In genomic region chr1:10033359-10033845, GRCh38 we compare ENCODE assay signal across 8 cellular contexts. TPM values are rescaled to one million over a fixed set of nuclear protein-coding genes. Genes with fewer than 3 reads are reported as not detected.
DNase-seq lines count a peak whose midpoint lies in the region; ATAC-seq and TF ChIP-seq lines count a peak whose summit lies in the region.

No MANE protein-coding gene starts in this region.

- H3K27me3 ChIP-seq in CD8-positive, alpha-beta memory T cell (ENCODE audit: insufficient read depth, low read length, poor library complexity, severe bottlenecking): no peaks in the 10 kb centered on the region
- H3K27me3 ChIP-seq in SJSA1 (replicated peaks): no peaks in the 10 kb centered on the region
- H3K27me3 ChIP-seq in upper lobe of right lung: no peaks in the 10 kb centered on the region

- no peaks in the 10 kb centered on the region for H3K36me3 ChIP-seq in CD8-positive, alpha-beta memory T cell (ENCODE audit: insufficient read depth, low read length)
- H3K36me3 ChIP-seq in SJSA1 (peaks cover 16% of the 10 kb centered on the region), upper lobe of right lung (peaks cover 8% of the 10 kb centered on the region)

- H3K4me3 ChIP-seq in CD8-positive, alpha-beta memory T cell (ENCODE audit: low read length): peak overlapping the region; percentile 97
- peak overlapping the region; percentile 67 for H3K4me3 ChIP-seq in SJSA1
- H3K4me3 ChIP-seq in upper lobe of right lung: peak overlapping the region; percentile 99

- H3K27ac Mint-ChIP-seq in CD8-positive, alpha-beta memory T cell: peak overlapping the region; percentile 87 to 99 (median 95)
- peak overlapping the region; percentile 97 for H3K27ac Mint-ChIP-seq in effector memory CD8-positive, alpha-beta T cell

- H3K4me1 Mint-ChIP-seq in CD8-positive, alpha-beta memory T cell: peaks cover 23 to 33% (median 30%) of the 10 kb centered on the region in 3 donors
- peaks cover 16 to 27% of the 10 kb centered on the region in 2 donors for H3K4me1 Mint-ChIP-seq in effector memory CD8-positive, alpha-beta T cell (ENCODE audit: low read depth in 2 of 2)

- peak; percentile 6 for ATAC-seq in GM18868 (IDR thresholded peaks at IDR 0.05; ENCODE audit: unreplicated experiment)
- peak; percentile 4 for ATAC-seq in HG03280 (IDR thresholded peaks at IDR 0.05; ENCODE audit: unreplicated experiment)
- peak; percentile 31 for ATAC-seq in effector memory CD8-positive, alpha-beta T cell (replicated peaks)
- peak; percentile 31 for ATAC-seq in upper lobe of right lung

- H3K4me3 Mint-ChIP-seq in CD8-positive, alpha-beta memory T cell: peak overlapping the region; percentile 94 to 99 (median 95)
- peak overlapping the region; percentile 92 to 95 for H3K4me3 Mint-ChIP-seq in effector memory CD8-positive, alpha-beta T cell

- no peak for DNase-seq in CD8-positive, alpha-beta memory T cell
- DNase-seq in SJSA1 (ENCODE audit: low read depth in 1 of 2, low spot score in 2 of 2) (peak in 1 of 2 experiments; percentile 46), mucosa of gallbladder (ENCODE audit: low spot score) (peak; percentile 10), upper lobe of right lung (no peak), amniotic stem cell (lab: John Stamatoyannopoulos, UW) (no peak)
- DNase-seq in effector memory CD8-positive, alpha-beta T cell: no peak

- POLR2A ChIA-PET in CD8-positive, alpha-beta memory T cell (lab: Charles Lee): interaction anchor here (0.6 kb wide), 1 partner anchor 1878 kb away, joined by 3 read pairs; no protein-coding TSS in a partner anchor

- H3K36me3 Mint-ChIP-seq in CD8-positive, alpha-beta memory T cell: peaks cover 0 to 22% (median 0%) of the 10 kb centered on the region in 3 donors
- H3K36me3 Mint-ChIP-seq in effector memory CD8-positive, alpha-beta T cell (ENCODE audit: insufficient read depth): peaks cover 37% of the 10 kb centered on the region

- H3K27me3 Mint-ChIP-seq in CD8-positive, alpha-beta memory T cell: no peaks in the 10 kb centered on the region
- H3K27me3 Mint-ChIP-seq in effector memory CD8-positive, alpha-beta T cell: no peaks in the 10 kb centered on the region

- CTCF ChIA-PET in CD8-positive, alpha-beta memory T cell (lab: Charles Lee): interaction anchor here (0.7 to 0.8 kb wide), 2 partner anchors 84 to 123 kb away, joined by 3 read pairs; partner anchors contain the start of gene CTNNBIP1

- no peaks in the 10 kb centered on the region for H3K9me3 Mint-ChIP-seq in CD8-positive, alpha-beta memory T cell
- no peaks in the 10 kb centered on the region for H3K9me3 Mint-ChIP-seq in effector memory CD8-positive, alpha-beta T cell

- H3K9me3 ChIP-seq in CD8-positive, alpha-beta memory T cell (ENCODE audit: low read length): no peaks in the 10 kb centered on the region
- H3K9me3 ChIP-seq in SJSA1 (replicated peaks) (no peaks in the 10 kb centered on the region), upper lobe of right lung (no peaks in the 10 kb centered on the region)

- peak overlapping the region; percentile 96 for H3K27ac ChIP-seq in CD8-positive, alpha-beta memory T cell (ENCODE audit: low read depth, low read length)
- H3K27ac ChIP-seq in SJSA1 (peak overlapping the region; percentile 74), upper lobe of right lung (peak overlapping the region; percentile 96)

- intact Hi-C loops in upper lobe of right lung (cut with DNase I): no loop called here

- peaks cover 18% of the 10 kb centered on the region for H3K4me1 ChIP-seq in CD8-positive, alpha-beta memory T cell (ENCODE audit: insufficient read depth, low read length)
- H3K4me1 ChIP-seq in SJSA1 (replicated peaks) (peaks cover 29% of the 10 kb centered on the region), upper lobe of right lung (peaks cover 17% of the 10 kb centered on the region)

- TF ChIP-seq CTCF in upper lobe of right lung (IDR thresholded peaks at IDR 0.05): no peak

RNA-seq across cellular contexts. Expression of gene UBE4B, which starts 0.6 kb away (rescaled TPM):
- 10 to 100 TPM; 35.7 to 40.6 TPM for total RNA-seq in CD8-positive, alpha-beta memory T cell
- polyA plus RNA-seq in CD8-positive, alpha-beta memory T cell: 13.7 TPM
- total RNA-seq in SJSA1 (2014; rRNA removed; shearing (Covaris generic)): 26.0 and 35.2 TPM in 2 replicates
- total RNA-seq in mucosa of gallbladder: 40.6 TPM
- total RNA-seq in upper lobe of right lung: 36.2 TPM

RNA-seq across cellular contexts. Expression of gene RBP7, which starts 36.4 kb away (rescaled TPM):
- not detected for total RNA-seq in CD8-positive, alpha-beta memory T cell
- not detected for polyA plus RNA-seq in CD8-positive, alpha-beta memory T cell
- 0.38 and 8.1 TPM in 2 replicates for total RNA-seq in SJSA1 (2014; rRNA removed; shearing (Covaris generic))
- total RNA-seq in mucosa of gallbladder (8.7 TPM), upper lobe of right lung (8.7 TPM)
